ENCODE assay signal across 25 cellular contexts in genomic region chr7:104175336-104175984, GRCh38. TPM values are rescaled to one million over a fixed set of nuclear protein-coding genes. Genes with fewer than 3 reads are reported as not detected.
A peak's percentile ranks its signal among the peaks of the same experiment; 100 is the strongest.
DNase-seq lines count a peak whose midpoint lies in the region; FAIRE-seq and TF ChIP-seq lines count a peak whose summit lies in the region.
"Had no signal": no experiment of that assay in that cellular context is flagged by ENCODE, and none has a peak within 500 bp of the region (broad histone marks: within the 10 kb centered on the region; RNA-seq: fewer than 3 reads in every experiment).

No MANE protein-coding gene starts in this region.

- no peaks in the 10 kb centered on the region for H4K20me1 ChIP-seq in BLaER1

- H3K4me1 ChIP-seq in BLaER1 (peaks cover 20% of the 10 kb centered on the region), HUES64 (ENCODE audit: insufficient read depth, low read length) (peaks cover 17% of the 10 kb centered on the region), ectodermal cell (ENCODE audit: control insufficient read depth, insufficient read depth, low read length) (peaks cover 7% of the 10 kb centered on the region)
- H3K4me1 ChIP-seq: lower lobe of right lung, right lobe of liver, SJSA1 had no signal

- no peak for TF ChIP-seq CTCF in mesothelial cell of epicardium (IDR thresholded peaks at IDR 0.05; ENCODE audit: unreplicated experiment)

- peaks cover 34% of the 10 kb centered on the region for H3K9me3 Mint-ChIP-seq in mesothelial cell of epicardium
- H3K9me3 Mint-ChIP-seq: central memory CD8-positive, alpha-beta T cell had no signal

- peak overlapping the region; percentile 59 for H3K27ac Mint-ChIP-seq in mesothelial cell of epicardium
- H3K27ac Mint-ChIP-seq: activated T-cell treated with anti-CD3 and anti-CD28 coated beads, Interleukin-2, amount 50 U/mL, for 24 hours; nephron progenitor cell had no signal

- H3K27ac ChIP-seq in BLaER1 (0 out of 2 replicates have a peak overlapping the region, but pooled peaks have one; percentile 15), HUES64 (ENCODE audit: low read depth, low read length) (peak overlapping the region; percentile 29), ectodermal cell (ENCODE audit: insufficient read depth, low read depth, low read length, poor library complexity, severe bottlenecking) (peak overlapping the region; percentile 56)
- H3K27ac ChIP-seq: lower lobe of right lung, right lobe of liver, SJSA1 had no signal

- H3K4me2 ChIP-seq in BLaER1, result peak overlapping the region; percentile 50

- FAIRE-seq in urothelium cell line (lab: Jason Lieb, UNC), result no peak
- FAIRE-seq: GM12892 had no signal

- H3K4me3 ChIP-seq in BLaER1 (no peak overlapping the region), HUES64 (ENCODE audit: low read length) (no peak overlapping the region), ectodermal cell (ENCODE audit: insufficient read depth, low read depth, low read length) (no peak overlapping the region)
- H3K4me3 ChIP-seq: lower lobe of right lung, right lobe of liver, SJSA1 had no signal

- WGBS in HUES64, result 47% methylated on average over 2 of the region's 2 CpGs
- 72 to 73% methylated on average over 2 of the region's 2 CpGs for WGBS in ectodermal cell, 2 experiments

- DNase-seq in mesothelial cell of epicardium (ENCODE audit: low spot score in 2 of 2, unreplicated experiment in 2 of 2) (no peak), germinal center (ENCODE audit: low spot score) (no peak), urothelium cell line (ENCODE audit: low spot score) (no peak), SKM-1 (lab: John Stamatoyannopoulos, UW; ENCODE audit: unreplicated experiment) (no peak)
- DNase-seq in stimulated activated CD4-positive, alpha-beta T cell treated with anti-CD3 and anti-CD28 coated beads, Interleukin-1b, Interleukin-23, amount 100 ng/mL, for 48 hours, result no peak
- DNase-seq: activated CD4-positive, alpha-beta T cell treated with anti-CD3 and anti-CD28 coated beads for 48 hours; activated gamma-delta T cell treated with Interleukin-2 at 50 U/mL for 16 hours; activated T-cell treated with anti-CD3 and anti-CD28 coated beads, Interleukin-2, amount 50 U/mL, for 24 hours; AML-193; CD8-positive, alpha-beta memory T cell; DMS153; kidney glomerular epithelial cell; lower lobe of right lung; NCI-H446; NCI-H774; nephron progenitor cell; right lobe of liver; RPMI8226; stimulated activated CD4-positive, alpha-beta T cell treated with anti-CD3 and anti-CD28 coated beads, Interleukin-4, amount 100 ng/mL, for 1 hour had no signal

- H3K36me3 ChIP-seq in BLaER1 (peaks cover 59% of the 10 kb centered on the region), HUES64 (ENCODE audit: insufficient read depth, low read length) (peaks cover 34% of the 10 kb centered on the region), ectodermal cell (ENCODE audit: control insufficient read depth, insufficient read depth, low read length) (no peaks in the 10 kb centered on the region)
- H3K36me3 ChIP-seq: right lobe of liver had no signal

- H3K4me3 Mint-ChIP-seq in mesothelial cell of epicardium, result no peak overlapping the region
- H3K4me3 Mint-ChIP-seq: activated T-cell treated with anti-CD3 and anti-CD28 coated beads, Interleukin-2, amount 50 U/mL, for 24 hours; CD8-positive, alpha-beta memory T cell; central memory CD8-positive, alpha-beta T cell; nephron progenitor cell had no signal

- H3K27me3 ChIP-seq in BLaER1 (no peaks in the 10 kb centered on the region), HUES64 (ENCODE audit: insufficient read depth, low read length) (no peaks in the 10 kb centered on the region), ectodermal cell (ENCODE audit: control insufficient read depth, insufficient read depth, low read length, poor library complexity, severe bottlenecking) (no peaks in the 10 kb centered on the region)
- H3K27me3 ChIP-seq: right lobe of liver, SJSA1 had no signal

- H3K27me3 Mint-ChIP-seq in mesothelial cell of epicardium (ENCODE audit: low read depth), result no peaks in the 10 kb centered on the region
- H3K27me3 Mint-ChIP-seq: activated T-cell treated with anti-CD3 and anti-CD28 coated beads, Interleukin-2, amount 50 U/mL, for 24 hours; CD8-positive, alpha-beta memory T cell; central memory CD8-positive, alpha-beta T cell had no signal

- H3K4me1 Mint-ChIP-seq in mesothelial cell of epicardium, result peaks cover 6% of the 10 kb centered on the region
- H3K4me1 Mint-ChIP-seq: central memory CD8-positive, alpha-beta T cell; nephron progenitor cell had no signal

- H3K9ac ChIP-seq in BLaER1 (no peak overlapping the region), HUES64 (ENCODE audit: low read depth, low read length) (no peak overlapping the region)

- H3K36me3 Mint-ChIP-seq in mesothelial cell of epicardium, result peaks cover 60% of the 10 kb centered on the region

- H3K9me3 ChIP-seq in BLaER1 (peaks cover 41% of the 10 kb centered on the region), HUES64 (ENCODE audit: insufficient read depth, low read depth, low read length) (peaks cover 28% of the 10 kb centered on the region), ectodermal cell (ENCODE audit: control insufficient read depth, low read length) (no peaks in the 10 kb centered on the region)
- H3K9me3 ChIP-seq: lower lobe of right lung, right lobe of liver had no signal

RNA-seq across cellular contexts. Expression of gene ORC5, which starts 32.4 kb away (rescaled TPM):
- polyA plus RNA-seq in HUES64 (2013, experiment 1 of 2), result 23.3 TPM
- polyA plus RNA-seq in HUES64 (2013, experiment 2 of 2), result 21.0 TPM
- polyA plus RNA-seq in ectodermal cell (2013, experiment 1 of 4), result 27.7 TPM
- polyA plus RNA-seq in ectodermal cell (2013, experiment 2 of 4), result 31.1 TPM
- polyA plus RNA-seq in ectodermal cell (2013, experiment 3 of 4), result 22.8 TPM
- polyA plus RNA-seq in ectodermal cell (2013, experiment 4 of 4), result 23.1 TPM
- 21.3 to 24.8 TPM (median 24.5 TPM) in 3 replicates for total RNA-seq in mesothelial cell of epicardium
